ENCODE assay signal across 16 cellular contexts in genomic region chr9:114028646-114029045, GRCh38. TPM values are rescaled to one million over a fixed set of nuclear protein-coding genes. Genes with fewer than 3 reads are reported as not detected.
A peak's percentile ranks its signal among the peaks of the same experiment; 100 is the strongest.
DNase-seq lines count a peak whose midpoint lies in the region; TF ChIP-seq lines count a peak whose summit lies in the region.
"Had no signal": no experiment of that assay in that cellular context is flagged by ENCODE, and none has a peak within 500 bp of the region (broad histone marks: within the 10 kb centered on the region; RNA-seq: fewer than 3 reads in every experiment).

No MANE protein-coding gene starts in this region.

- H2BK12ac ChIP-seq in H9 (ENCODE audit: insufficient read length, low read depth, low read length) (no peak overlapping the region), trophoblast cell (ENCODE audit: low read length) (no peak overlapping the region)

- no peak overlapping the region for H2BK15ac ChIP-seq in H9 (ENCODE audit: low read depth, low read length)

- H3K36me3 Mint-ChIP-seq in H9 (ENCODE audit: insufficient read depth in 1 of 3, low read depth in 3 of 3): peaks cover 22 to 47% (median 35%) of the 10 kb centered on the region in 3 experiments
- H3K36me3 Mint-ChIP-seq in osteocyte (ENCODE audit: unreplicated experiment): peaks cover 58% of the 10 kb centered on the region

- no peaks in the 10 kb centered on the region for H3K79me2 ChIP-seq in H9 (ENCODE audit: insufficient read depth, low read length)
- no peaks in the 10 kb centered on the region for H3K79me2 ChIP-seq in trophoblast cell (ENCODE audit: control insufficient read depth, insufficient read depth, low read length, poor library complexity)

- no peak overlapping the region for H2BK120ac ChIP-seq in H9 (ENCODE audit: low read depth, low read length, poor library complexity, severe bottlenecking)
- H2BK120ac ChIP-seq in trophoblast cell (ENCODE audit: insufficient read depth, low read length, poor library complexity): no peak overlapping the region

- H4K8ac ChIP-seq in H9 (replicated peaks; ENCODE audit: insufficient read length, low read depth, low read length) (no peak overlapping the region), trophoblast cell (ENCODE audit: low read depth, low read length) (no peak overlapping the region)

- H3K9me3 Mint-ChIP-seq in H9: peaks cover 7 to 10% of the 10 kb centered on the region in 2 experiments
- peaks cover 7% of the 10 kb centered on the region for H3K9me3 Mint-ChIP-seq in osteocyte (ENCODE audit: unreplicated experiment)

- H3K14ac ChIP-seq in H9 (ENCODE audit: insufficient read depth, low read length) (no peak overlapping the region), trophoblast cell (ENCODE audit: low read length) (no peak overlapping the region)

- H3K27ac Mint-ChIP-seq in H9 (no peak overlapping the region; a peak in 1 of 7 replicates), osteocyte (ENCODE audit: unreplicated experiment) (no peak overlapping the region)
- H3K27ac Mint-ChIP-seq: CD4-positive, alpha-beta memory T cell had no signal

- H3K27me3 Mint-ChIP-seq in H9 (ENCODE audit: low read depth) (no peaks in the 10 kb centered on the region), osteocyte (ENCODE audit: unreplicated experiment) (no peaks in the 10 kb centered on the region)

- H3K18ac ChIP-seq in H9 (ENCODE audit: insufficient read length, low read depth, low read length) (no peak overlapping the region), trophoblast cell (ENCODE audit: low read length) (no peak overlapping the region)

- no peak overlapping the region for H2BK5ac ChIP-seq in H9 (ENCODE audit: insufficient read length, low read length)
- no peak overlapping the region for H2BK5ac ChIP-seq in trophoblast cell (ENCODE audit: low read depth, low read length, poor library complexity)

- peak overlapping the region; percentile 78 for H3K4me2 ChIP-seq in BLaER1
- no peak overlapping the region for H3K4me2 ChIP-seq in H9 (ENCODE audit: insufficient read depth, insufficient read length, low read length)
- no peak overlapping the region for H3K4me2 ChIP-seq in trophoblast cell (ENCODE audit: low read length)

- no peak overlapping the region for H3T11ph ChIP-seq in H9 (ENCODE audit: low read length)

- H4K20me1 ChIP-seq in BLaER1 (no peaks in the 10 kb centered on the region), H9 (ENCODE audit: control insufficient read depth, insufficient read depth, insufficient read length) (no peaks in the 10 kb centered on the region)

- peaks cover 69% of the 10 kb centered on the region for H3K4me1 ChIP-seq in BLaER1
- H3K4me1 ChIP-seq in H9 (ENCODE audit: insufficient read depth, low read length): no peaks in the 10 kb centered on the region
- peaks cover 0 to 5% of the 10 kb centered on the region in 2 experiments for H3K4me1 ChIP-seq in trophoblast cell (ENCODE audit: control insufficient read depth in 1 of 2, insufficient read depth in 2 of 2, low read length in 2 of 2)

- no peak overlapping the region for H3K56ac ChIP-seq in H9 (ENCODE audit: insufficient read length, low read depth, low read length)

- no peak overlapping the region for H4K5ac ChIP-seq in H9 (ENCODE audit: insufficient read length, low read depth, low read length)

- H3K23me2 ChIP-seq in H9 (ENCODE audit: insufficient read length, low read depth, low read length, poor library complexity, severe bottlenecking): no peaks in the 10 kb centered on the region

- DNase-seq in H9: peak; percentile 17
- peak; percentile 36 for DNase-seq in islet precursor cell
- peak; percentile 83 for DNase-seq in osteocyte (ENCODE audit: extremely low spot score, unreplicated experiment)
- DNase-seq in dedifferentiated amniotic fluid mesenchymal stem cell (ENCODE audit: extremely low spot score): no peak
- no peak for DNase-seq in CD1c-positive myeloid dendritic cell (ENCODE audit: extremely low spot score)
- no peak for DNase-seq in trophoblast cell
- DNase-seq: AML-193; CD4-positive, alpha-beta memory T cell; GF-D8; MM.1S; NCI-H1105; NCI-H187; NCI-H446; NCI-H748 treated with DMSO at 0.1 percent for 48 hours; SHP77 had no signal

- H3K9me3 ChIP-seq in BLaER1 (peaks cover 24% of the 10 kb centered on the region), H9 (ENCODE audit: control insufficient read depth, low read depth, low read length) (no peaks in the 10 kb centered on the region), trophoblast cell (ENCODE audit: insufficient read depth, low read depth, low read length) (no peaks in the 10 kb centered on the region)

- H4K91ac ChIP-seq in H9 (ENCODE audit: insufficient read length, low read depth, low read length) (no peak overlapping the region), trophoblast cell (ENCODE audit: low read depth, low read length) (no peak overlapping the region)

- H2BK20ac ChIP-seq in H9 (ENCODE audit: low read depth, low read length, poor library complexity, severe bottlenecking): no peak overlapping the region

- H2AK5ac ChIP-seq in H9 (ENCODE audit: insufficient read length, low read length): no peak overlapping the region
- no peak overlapping the region for H2AK5ac ChIP-seq in trophoblast cell (ENCODE audit: low read length)

- peaks cover 7 to 11% of the 10 kb centered on the region in 2 experiments for H3K4me1 Mint-ChIP-seq in H9
- H3K4me1 Mint-ChIP-seq in osteocyte (ENCODE audit: unreplicated experiment): peaks cover 9% of the 10 kb centered on the region
- H3K4me1 Mint-ChIP-seq: CD4-positive, alpha-beta memory T cell had no signal

- H3K4me3 ChIP-seq in BLaER1 (no peak overlapping the region), trophoblast cell (ENCODE audit: low read depth, low read length) (no peak overlapping the region)

- TF ChIP-seq CTCF in H9 (conservative IDR thresholded peaks at IDR 0.05): no peak
- TF ChIP-seq CTCF in osteocyte (IDR thresholded peaks at IDR 0.05): no peak

- H3K4me3 Mint-ChIP-seq in H9 (no peak overlapping the region), osteocyte (ENCODE audit: unreplicated experiment) (no peak overlapping the region)
- H3K4me3 Mint-ChIP-seq: CD4-positive, alpha-beta memory T cell had no signal

- H3K4ac ChIP-seq in H9 (ENCODE audit: low read depth, low read length) (no peak overlapping the region), trophoblast cell (ENCODE audit: low read depth, low read length) (no peak overlapping the region)

- H3K27ac ChIP-seq in BLaER1 (peak overlapping the region; percentile 78; the same call in 1 of the 2 replicates), H9 (ENCODE audit: insufficient read length, low read depth, low read length) (no peak overlapping the region), trophoblast cell (ENCODE audit: low read depth, low read length) (no peak overlapping the region)

- no peak overlapping the region for H2AFZ ChIP-seq in H9 (ENCODE audit: low read length)
- H2AFZ ChIP-seq in trophoblast cell (ENCODE audit: insufficient read depth, low read length, poor library complexity): no peak overlapping the region

- H3K36me3 ChIP-seq in BLaER1: peaks cover 94% of the 10 kb centered on the region
- H3K36me3 ChIP-seq in trophoblast cell (ENCODE audit: control insufficient read depth in 1 of 2, insufficient read depth in 2 of 2, low read length in 2 of 2): peaks cover 16 to 18% of the 10 kb centered on the region in 2 experiments

- no CpG with 5 or more reads among the region's 22 CpGs for WGBS in H9 (ENCODE audit: extremely low coverage, insufficient read length, low lambda C conversion rate)
- no CpG with 5 or more reads among the region's 22 CpGs for WGBS in trophoblast cell (ENCODE audit: extremely low coverage, insufficient coverage, insufficient read length)

- H3K79me1 ChIP-seq in H9 (ENCODE audit: insufficient read depth, low read depth, low read length, poor library complexity, severe bottlenecking): no peaks in the 10 kb centered on the region
- H3K79me1 ChIP-seq in trophoblast cell (ENCODE audit: low read length): no peaks in the 10 kb centered on the region

- no peak overlapping the region for H4K12ac ChIP-seq in trophoblast cell (ENCODE audit: low read depth, low read length)

- no peaks in the 10 kb centered on the region for H3K27me3 ChIP-seq in BLaER1
- no peaks in the 10 kb centered on the region for H3K27me3 ChIP-seq in H9 (ENCODE audit: insufficient read depth, low read length)
- no peaks in the 10 kb centered on the region for H3K27me3 ChIP-seq in trophoblast cell (ENCODE audit: insufficient read depth, low read length)

- H3K23ac ChIP-seq in H9 (ENCODE audit: insufficient read length, low read depth, low read length) (no peak overlapping the region), trophoblast cell (ENCODE audit: low read length) (no peak overlapping the region)

- H3K9ac ChIP-seq in BLaER1 (0 out of 2 replicates have a peak overlapping the region, but pooled peaks have one; percentile 21), H9 (ENCODE audit: extremely low read depth, insufficient read length, low read length) (no peak overlapping the region), trophoblast cell (ENCODE audit: low read length) (no peak overlapping the region)

RNA-seq across cellular contexts. Expression of gene AMBP, which starts 49.5 kb away (rescaled TPM):
- total RNA-seq in H9 (2021): 0.20 and 0.81 TPM in 2 replicates
- not detected in 2 replicates for total RNA-seq in osteocyte
- polyA plus RNA-seq in trophoblast cell (2013): 0.04 TPM in 1 of 2 replicates, not detected in the other
- total RNA-seq: CD4-positive, alpha-beta memory T cell had no signal
- polyA plus RNA-seq: CD4-positive, alpha-beta memory T cell had no signal

Comparison
In these comparisons a context has a peak if more than half of its experiments do, and no peak if none do; other contexts are left out.
1. DNase-seq: peak in H9 (single experiment), islet precursor cell (single experiment) and osteocyte (single experiment); none in dedifferentiated amniotic fluid mesenchymal stem cell (single experiment), CD1c-positive myeloid dendritic cell (single experiment) and trophoblast cell (0 of 2).